In the genomic region with DNA sequence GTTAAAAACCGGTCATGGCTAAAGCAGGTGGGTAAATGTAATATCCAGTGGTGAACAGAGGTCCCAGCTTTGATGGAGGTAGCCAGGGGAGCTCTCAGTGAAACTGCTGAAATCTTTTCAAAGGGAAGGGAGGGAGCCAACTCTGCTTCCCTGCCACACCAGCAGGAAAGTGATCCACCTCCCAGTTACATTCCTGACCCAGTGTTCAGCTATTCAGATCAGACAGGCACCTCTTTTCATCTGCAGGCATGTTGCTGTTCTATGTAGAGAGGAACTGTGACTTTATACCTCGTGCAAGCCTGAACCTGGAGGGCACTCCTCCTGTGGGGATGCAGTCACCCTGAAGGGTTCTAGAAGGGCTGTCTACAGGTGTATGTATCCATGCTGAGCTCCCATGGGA, we compare ENCODE assay signal across 3 cellular contexts.
TF ChIP-seq lines count a peak whose summit lies in the region.

No MANE protein-coding gene starts in this region.

TF ChIP-seq in SK-N-SH treated with all-trans-retinoic acid at 6 μM for 48 hours, 23 proteins besides CTCF, POLR2A, EP300 and RAD21 (continues in another document):
- TF ChIP-seq CREB5 (CRISPR knock-in tag; IDR thresholded peaks at IDR 0.05; ENCODE audit: low read depth) (no peak), PPARA (CRISPR knock-in tag; IDR thresholded peaks at IDR 0.05; ENCODE audit: borderline replicate concordance) (no peak), PATZ1 (CRISPR knock-in tag; IDR thresholded peaks at IDR 0.05; ENCODE audit: borderline replicate concordance) (no peak), ZNF565 (CRISPR knock-in tag; conservative IDR thresholded peaks at IDR 0.05; ENCODE audit: low read depth) (no peak), ZNF70 (CRISPR knock-in tag; IDR thresholded peaks at IDR 0.05) (no peak), CSDC2 (CRISPR knock-in tag; IDR thresholded peaks at IDR 0.05) (no peak), ZFP30 (CRISPR knock-in tag; IDR thresholded peaks at IDR 0.05) (no peak), BACH2 (CRISPR knock-in tag; IDR thresholded peaks at IDR 0.05; ENCODE audit: borderline replicate concordance) (no peak), TCF4 (CRISPR knock-in tag; IDR thresholded peaks at IDR 0.05; ENCODE audit: borderline replicate concordance) (no peak), ZNF8 (CRISPR knock-in tag; IDR thresholded peaks at IDR 0.05) (no peak), ARNTL (CRISPR knock-in tag; IDR thresholded peaks at IDR 0.05; ENCODE audit: borderline replicate concordance, low read depth) (no peak), SNAI2 (CRISPR knock-in tag; IDR thresholded peaks at IDR 0.05) (no peak)
- TF ChIP-seq, protein P1, sequence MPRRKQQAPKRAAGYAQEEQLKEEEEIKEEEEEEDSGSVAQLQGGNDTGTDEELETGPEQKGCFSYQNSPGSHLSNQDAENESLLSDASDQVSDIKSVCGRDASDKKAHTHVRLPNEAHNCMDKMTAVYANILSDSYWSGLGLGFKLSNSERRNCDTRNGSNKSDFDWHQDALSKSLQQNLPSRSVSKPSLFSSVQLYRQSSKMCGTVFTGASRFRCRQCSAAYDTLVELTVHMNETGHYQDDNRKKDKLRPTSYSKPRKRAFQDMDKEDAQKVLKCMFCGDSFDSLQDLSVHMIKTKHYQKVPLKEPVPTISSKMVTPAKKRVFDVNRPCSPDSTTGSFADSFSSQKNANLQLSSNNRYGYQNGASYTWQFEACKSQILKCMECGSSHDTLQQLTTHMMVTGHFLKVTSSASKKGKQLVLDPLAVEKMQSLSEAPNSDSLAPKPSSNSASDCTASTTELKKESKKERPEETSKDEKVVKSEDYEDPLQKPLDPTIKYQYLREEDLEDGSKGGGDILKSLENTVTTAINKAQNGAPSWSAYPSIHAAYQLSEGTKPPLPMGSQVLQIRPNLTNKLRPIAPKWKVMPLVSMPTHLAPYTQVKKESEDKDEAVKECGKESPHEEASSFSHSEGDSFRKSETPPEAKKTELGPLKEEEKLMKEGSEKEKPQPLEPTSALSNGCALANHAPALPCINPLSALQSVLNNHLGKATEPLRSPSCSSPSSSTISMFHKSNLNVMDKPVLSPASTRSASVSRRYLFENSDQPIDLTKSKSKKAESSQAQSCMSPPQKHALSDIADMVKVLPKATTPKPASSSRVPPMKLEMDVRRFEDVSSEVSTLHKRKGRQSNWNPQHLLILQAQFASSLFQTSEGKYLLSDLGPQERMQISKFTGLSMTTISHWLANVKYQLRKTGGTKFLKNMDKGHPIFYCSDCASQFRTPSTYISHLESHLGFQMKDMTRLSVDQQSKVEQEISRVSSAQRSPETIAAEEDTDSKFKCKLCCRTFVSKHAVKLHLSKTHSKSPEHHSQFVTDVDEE (CRISPR knock-in tag; IDR thresholded peaks at IDR 0.05): no peak

TF ChIP-seq in SK-N-SH, 30 proteins besides CTCF, POLR2A, EP300 and RAD21:
- TF ChIP-seq RXRA (IDR thresholded peaks at IDR 0.05; ENCODE audit: borderline replicate concordance, low read depth) (no peak), FOXJ3 (CRISPR knock-in tag; IDR thresholded peaks at IDR 0.05) (no peak)
TF ChIP-seq in SK-N-SH: peak in this region for 0.

TF ChIP-seq in IMR-90, 13 proteins besides CTCF, POLR2A, EP300 and RAD21:
- TF ChIP-seq MAZ (IDR thresholded peaks at IDR 0.05; ENCODE audit: borderline replicate concordance, low read depth, low read length) (no peak), RCOR1 (IDR thresholded peaks at IDR 0.05; ENCODE audit: insufficient replicate concordance, low read length) (no peak), USF2 (IDR thresholded peaks at IDR 0.05; ENCODE audit: low read depth, low read length) (no peak), FOS (IDR thresholded peaks at IDR 0.05; ENCODE audit: low read depth, low read length) (no peak), BHLHE40 (IDR thresholded peaks at IDR 0.05; ENCODE audit: low read depth, low read length) (no peak), SMC3 (IDR thresholded peaks at IDR 0.05; ENCODE audit: low read depth, low read length) (no peak), RFX5 (IDR thresholded peaks at IDR 0.05; ENCODE audit: low read depth, low read length) (no peak), CEBPB (IDR thresholded peaks at IDR 0.05; ENCODE audit: low read depth, low read length) (no peak), MAFK (IDR thresholded peaks at IDR 0.05; ENCODE audit: low read depth, low read length) (no peak), NFE2L2 (IDR thresholded peaks at IDR 0.05; ENCODE audit: low read depth, low read length) (no peak), CHD1 (IDR thresholded peaks at IDR 0.05; ENCODE audit: low read depth, low read length) (no peak), MXI1 (IDR thresholded peaks at IDR 0.05; ENCODE audit: borderline replicate concordance, low read depth, low read length) (no peak)
- TF ChIP-seq, protein P2, sequence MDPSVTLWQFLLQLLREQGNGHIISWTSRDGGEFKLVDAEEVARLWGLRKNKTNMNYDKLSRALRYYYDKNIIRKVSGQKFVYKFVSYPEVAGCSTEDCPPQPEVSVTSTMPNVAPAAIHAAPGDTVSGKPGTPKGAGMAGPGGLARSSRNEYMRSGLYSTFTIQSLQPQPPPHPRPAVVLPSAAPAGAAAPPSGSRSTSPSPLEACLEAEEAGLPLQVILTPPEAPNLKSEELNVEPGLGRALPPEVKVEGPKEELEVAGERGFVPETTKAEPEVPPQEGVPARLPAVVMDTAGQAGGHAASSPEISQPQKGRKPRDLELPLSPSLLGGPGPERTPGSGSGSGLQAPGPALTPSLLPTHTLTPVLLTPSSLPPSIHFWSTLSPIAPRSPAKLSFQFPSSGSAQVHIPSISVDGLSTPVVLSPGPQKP (IDR thresholded peaks at IDR 0.05; ENCODE audit: borderline replicate concordance, low read depth, low read length): no peak
